In the genomic region with DNA sequence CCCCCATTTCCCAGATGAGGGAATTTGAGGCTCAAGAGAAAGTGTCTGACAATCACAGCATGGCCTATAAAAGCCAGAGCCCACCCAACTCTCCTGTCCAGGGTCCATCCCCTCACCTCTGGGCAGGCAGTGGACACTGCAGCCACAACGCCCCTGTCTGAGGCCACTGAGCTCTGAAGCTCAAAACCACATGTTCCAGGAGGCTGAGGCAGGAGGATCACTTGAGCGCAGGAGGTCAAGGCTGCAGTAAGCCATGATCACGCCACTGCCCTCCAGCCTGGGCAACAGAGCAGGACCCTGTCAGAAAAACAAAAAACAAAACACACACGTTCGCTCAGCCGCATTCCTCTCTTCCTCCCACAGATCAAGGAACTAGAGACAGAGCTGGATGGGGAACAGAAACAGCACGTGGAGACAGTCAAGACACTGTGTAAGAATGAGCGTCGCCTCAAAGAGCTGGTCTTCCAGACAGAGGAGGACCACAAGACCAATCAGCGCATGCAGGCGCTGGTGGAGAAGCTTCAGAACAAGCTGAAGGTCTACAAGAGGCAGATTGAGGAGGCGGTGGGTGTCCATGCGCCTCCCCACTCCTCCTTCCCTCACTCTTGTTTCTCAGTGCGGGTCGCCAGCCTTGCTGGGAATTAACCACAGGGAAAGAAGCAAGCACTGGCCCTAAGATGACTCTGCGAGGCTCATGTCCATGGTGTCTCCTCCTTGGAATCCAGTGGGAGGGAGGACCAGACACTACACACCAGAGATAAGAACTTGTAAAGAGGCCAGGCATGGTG, we compare ENCODE assay signal across 19 cellular contexts. TPM values are rescaled to one million over a fixed set of nuclear protein-coding genes. Genes with fewer than 3 reads are reported as not detected.
DNase-seq lines count a peak whose midpoint lies in the region; ATAC-seq, FAIRE-seq and TF ChIP-seq lines count a peak whose summit lies in the region.
"Had no signal": no experiment of that assay in that cellular context is flagged by ENCODE, and none has a peak within 500 bp of the region (broad histone marks: within the 10 kb centered on the region; RNA-seq: fewer than 3 reads in every experiment).

No MANE protein-coding gene starts in this region.

- no peak overlapping the region for H3K4me3 ChIP-seq in K562
- H3K4me3 ChIP-seq in neuronal stem cell (ENCODE audit: low read length in 2 of 2): no peak overlapping the region
- H3K4me3 ChIP-seq: A549, HAP-1 had no signal

- no peak overlapping the region for H3K14ac ChIP-seq in neuronal stem cell (ENCODE audit: low read length)

- TF ChIP-seq POLR2A in K562 (conservative IDR thresholded peaks at IDR 0.05): no peak

- no peak overlapping the region for H4K91ac ChIP-seq in neuronal stem cell (ENCODE audit: low read depth, low read length, poor library complexity)

- H3K9me1 ChIP-seq in K562 (ENCODE audit: control insufficient read depth, insufficient read depth, low read length): no peaks in the 10 kb centered on the region

- no peak overlapping the region for H2BK12ac ChIP-seq in neuronal stem cell (ENCODE audit: low read length)

- H3K4me2 ChIP-seq in K562 (ENCODE audit: insufficient read depth, low read length) (no peak overlapping the region), neuronal stem cell (ENCODE audit: insufficient read depth, low read length, poor library complexity, severe bottlenecking) (no peak overlapping the region)
- H3K4me2 ChIP-seq: A549 had no signal

- no peak overlapping the region for H3K4me3 Mint-ChIP-seq in natural killer cell treated with Interleukin-12 subunit alpha and Interleukin-12 subunit beta and Interleukin-15 and Interleukin-18, amount 100 ng/mL, for 72 hours
- no peak overlapping the region for H3K4me3 Mint-ChIP-seq in natural killer cell
- H3K4me3 Mint-ChIP-seq: CD14-positive monocyte, T-cell had no signal

- WGBS in K562 (ENCODE audit: insufficient coverage, low coverage, missing lambda C conversion rate): 3% methylated on average over 16 of the region's 16 CpGs
- WGBS in neuronal stem cell (ENCODE audit: extremely low coverage in 2 of 2, insufficient read length in 2 of 2, insufficient replicate concordance in 1 of 2), 2 donors: no CpG with 5 or more reads among the region's 16 CpGs

- no TSS peak for BruUV-seq in K562 (replicated peaks; lab: Mats Ljungman, UMichigan)

- H3K79me2 ChIP-seq in K562 (ENCODE audit: control insufficient read depth, insufficient read depth, low read length): no peaks in the 10 kb centered on the region

- H3K27me3 ChIP-seq in K562 (ENCODE audit: control insufficient read depth in 2 of 2, insufficient read depth in 2 of 2, low read length in 2 of 2): peaks cover 31 to 58% of the 10 kb centered on the region in 2 experiments; a peak in 4 of 5 replicates
- H3K27me3 ChIP-seq in neuronal stem cell (ENCODE audit: control insufficient read depth in 3 of 3, insufficient read depth in 3 of 3, low read depth in 1 of 3, low read length in 3 of 3): no peaks in the 10 kb centered on the region

- in situ Hi-C loops in K562 (cut with MboI): no loop called here

- H3K18ac ChIP-seq in neuronal stem cell (ENCODE audit: low read length): no peak overlapping the region

- H2BK15ac ChIP-seq in neuronal stem cell (ENCODE audit: low read length): no peak overlapping the region

- no peaks in the 10 kb centered on the region for H3K36me3 ChIP-seq in K562 (ENCODE audit: control insufficient read depth, insufficient read depth, low read length)
- no peaks in the 10 kb centered on the region for H3K36me3 ChIP-seq in neuronal stem cell (replicated peaks in 1 of 2; ENCODE audit: control insufficient read depth in 2 of 2, insufficient read depth in 2 of 2, low read length in 2 of 2)
- H3K36me3 ChIP-seq: HAP-1 had no signal

- TF ChIP-seq CTCF in natural killer cell (IDR thresholded peaks at IDR 0.05): no peak
- TF ChIP-seq CTCF in K562 (IDR thresholded peaks at IDR 0.05 in 2 of 3, conservative IDR thresholded peaks at IDR 0.05 in 1 of 3; ENCODE audit: insufficient read depth in 2 of 3, low read depth in 1 of 3, low read length in 3 of 3): no peak
- TF ChIP-seq CTCF in D721Med (IDR thresholded peaks at IDR 0.05; ENCODE audit: insufficient read depth, missing control alignments): no peak

- no peaks in the 10 kb centered on the region for H3K4me1 Mint-ChIP-seq in natural killer cell treated with Interleukin-12 subunit alpha and Interleukin-12 subunit beta and Interleukin-15 and Interleukin-18, amount 100 ng/mL, for 72 hours (ENCODE audit: low read depth in 2 of 2)
- no peaks in the 10 kb centered on the region for H3K4me1 Mint-ChIP-seq in natural killer cell
- H3K4me1 Mint-ChIP-seq: T-cell had no signal

- no peak overlapping the region for H3K27ac Mint-ChIP-seq in natural killer cell treated with Interleukin-12 subunit alpha and Interleukin-12 subunit beta and Interleukin-15 and Interleukin-18, amount 100 ng/mL, for 72 hours
- H3K27ac Mint-ChIP-seq in natural killer cell: no peak overlapping the region
- H3K27ac Mint-ChIP-seq: T-cell had no signal

- peaks cover 0 to 9% of the 10 kb centered on the region in 2 experiments; a peak in 1 of 5 replicates for H3K4me1 ChIP-seq in K562 (replicated peaks in 1 of 2; ENCODE audit: control insufficient read depth in 2 of 2, insufficient read depth in 2 of 2, low read length in 2 of 2)
- no peaks in the 10 kb centered on the region for H3K4me1 ChIP-seq in neuronal stem cell (ENCODE audit: control insufficient read depth in 2 of 2, insufficient read depth in 1 of 2, low read depth in 1 of 2, low read length in 2 of 2)
- H3K4me1 ChIP-seq: A549, Caco-2, HAP-1 had no signal

- H4K8ac ChIP-seq in neuronal stem cell (ENCODE audit: low read depth, low read length): no peak overlapping the region

- H3K27ac ChIP-seq in K562 (ENCODE audit: extremely low read depth, low read depth, low read length) (no peak overlapping the region), neuronal stem cell (replicated peaks; ENCODE audit: low read length) (no peak overlapping the region)
- H3K27ac ChIP-seq: A549, RWPE1 had no signal

- H3K79me1 ChIP-seq in neuronal stem cell (ENCODE audit: low read depth, low read length): no peaks in the 10 kb centered on the region

- no peak overlapping the region for H2BK5ac ChIP-seq in neuronal stem cell (ENCODE audit: low read length)

- no peak for TF ChIP-seq RAD21 in K562 (CRISPR knock-in tag; conservative IDR thresholded peaks at IDR 0.05 in 1 of 2, IDR thresholded peaks at IDR 0.05 in 1 of 2)

- H3K9me3 Mint-ChIP-seq in natural killer cell treated with Interleukin-12 subunit alpha and Interleukin-12 subunit beta and Interleukin-15 and Interleukin-18, amount 100 ng/mL, for 72 hours: no peaks in the 10 kb centered on the region
- no peaks in the 10 kb centered on the region for H3K9me3 Mint-ChIP-seq in natural killer cell

- no peak overlapping the region for H2AK5ac ChIP-seq in neuronal stem cell (ENCODE audit: low read depth, low read length)

- peak; percentile 35 for DNase-seq in natural killer cell treated with Interleukin-12 subunit alpha and Interleukin-12 subunit beta and Interleukin-15 and Interleukin-18, amount 100 ng/mL, for 72 hours (ENCODE audit: low spot score)
- DNase-seq in natural killer cell: no peak
- DNase-seq in K562 (ENCODE audit: extremely low read depth in 1 of 4, low spot score in 3 of 4): no peak
- no peak for DNase-seq in neuronal stem cell (ENCODE audit: low spot score)
- no peak for DNase-seq in D721Med (ENCODE audit: insufficient read length, low spot score)
- DNase-seq in SKM-1 (lab: John Stamatoyannopoulos, UW; ENCODE audit: unreplicated experiment): no peak
- no peak for DNase-seq in EL
- DNase-seq: Caco-2, NCI-H1092, NCI-H1694, NCI-H226, NCI-H526, PC-3, T-cell had no signal

- H3K36me3 Mint-ChIP-seq in natural killer cell treated with Interleukin-12 subunit alpha and Interleukin-12 subunit beta and Interleukin-15 and Interleukin-18, amount 100 ng/mL, for 72 hours: no peaks in the 10 kb centered on the region
- no peaks in the 10 kb centered on the region for H3K36me3 Mint-ChIP-seq in natural killer cell
- H3K36me3 Mint-ChIP-seq: CD14-positive monocyte, T-cell had no signal

- POLR2A ChIA-PET in K562 (lab: Yijun Ruan, JAX): interaction anchor here (0.5 to 1.1 kb wide), 5 partner anchors 10 to 23 kb away, joined by 3 to 5 read pairs (median 3); no protein-coding TSS in a partner anchor

- peaks cover 5% of the 10 kb centered on the region; the same call in 1 of the 2 replicates for H4K20me1 ChIP-seq in K562 (replicated peaks; ENCODE audit: control insufficient read depth, insufficient read depth, low read length)

- H3K9me3 ChIP-seq in K562 (replicated peaks; ENCODE audit: control insufficient read depth, insufficient read depth, low read depth, low read length) (no peaks in the 10 kb centered on the region; the same call in 1 of the 2 replicates), neuronal stem cell (replicated peaks in 1 of 2; ENCODE audit: control insufficient read depth in 2 of 2, insufficient read depth in 1 of 2, low read depth in 1 of 2, low read length in 2 of 2) (peaks cover 4 to 6% of the 10 kb centered on the region in 2 donors)
- H3K9me3 ChIP-seq: HAP-1 had no signal

- H3K27me3 Mint-ChIP-seq in natural killer cell treated with Interleukin-12 subunit alpha and Interleukin-12 subunit beta and Interleukin-15 and Interleukin-18, amount 100 ng/mL, for 72 hours: peaks cover 0 to 7% of the 10 kb centered on the region in 2 donors
- no peaks in the 10 kb centered on the region for H3K27me3 Mint-ChIP-seq in natural killer cell (ENCODE audit: low read depth in 2 of 2)

- peak overlapping the region; percentile 38 for H2AFZ ChIP-seq in K562 (ENCODE audit: low read depth, low read length)
- no peak overlapping the region for H2AFZ ChIP-seq in neuronal stem cell (ENCODE audit: low read length)

- no peak overlapping the region for H3K4ac ChIP-seq in neuronal stem cell (ENCODE audit: low read length)

- intact Hi-C loops in natural killer cell (cut with micrococcal nuclease) (no loop called here), K562 (cut with micrococcal nuclease) (no loop called here)

- TF ChIP-seq EP300 in K562 (IDR thresholded peaks at IDR 0.05; ENCODE audit: low read length): no peak

- no peak overlapping the region for H2BK120ac ChIP-seq in neuronal stem cell (ENCODE audit: low read depth, low read length)

- no peak for FAIRE-seq in K562 (lab: Jason Lieb, UNC)
- FAIRE-seq in D721Med (lab: Jason Lieb, UNC): no peak
- FAIRE-seq: A549 had no signal

- CTCF ChIA-PET in K562 (lab: Yijun Ruan, JAX; ENCODE audit: low intra/inter-chr PET ratio): no interaction called here

- H3K23ac ChIP-seq in neuronal stem cell (ENCODE audit: low read depth, low read length, poor library complexity): no peak overlapping the region

- ATAC-seq in natural killer cell treated with Interleukin-12 subunit alpha and Interleukin-12 subunit beta and Interleukin-15 and Interleukin-18, amount 100 ng/mL, for 72 hours: no peak
- no peak for ATAC-seq in natural killer cell
- ATAC-seq in K562: peak; percentile 28; the same call in 2 of the 3 replicates
- no peak for ATAC-seq in HG02588 (IDR thresholded peaks at IDR 0.05; ENCODE audit: unreplicated experiment)
- ATAC-seq: PC-3, T-cell had no signal

- H3K9ac ChIP-seq in K562 (ENCODE audit: insufficient read depth in 1 of 2, low read depth in 2 of 2, low read length in 2 of 2): no peak overlapping the region
- H3K9ac ChIP-seq in neuronal stem cell (ENCODE audit: low read depth, low read length, poor library complexity): peak overlapping the region; percentile 27

RNA-seq across cellular contexts. Expression of a gene that starts 20.0 kb away (rescaled TPM):
- total RNA-seq in natural killer cell treated with Interleukin-12 subunit alpha and Interleukin-12 subunit beta and Interleukin-15 and Interleukin-18, amount 100 ng/mL, for 72 hours: 10 to 100 TPM; 72.4 to 88.0 TPM
- 10 to 100 TPM; 38.1 to 48.1 (median 47.9) TPM for total RNA-seq in natural killer cell
- total RNA-seq in K562 (2011; cell fraction: chromatin; rRNA removed; ENCODE audit: low replicate concordance): 32.7 and 51.7 TPM in 2 replicates
- total RNA-seq in K562 (2011; cell fraction: nucleolus; rRNA removed): 40.7 and 42.2 TPM in 2 replicates
- 40.5 and 61.6 TPM in 2 replicates for total RNA-seq in K562 (2011; cell fraction: nucleoplasm; rRNA removed)
- total RNA-seq in K562 (2014; rRNA removed): 55.6 and 87.2 TPM in 2 replicates
- 75.4 and 83.0 TPM in 2 replicates for total RNA-seq in K562 (2014; rRNA removed; fragmentation: Illumina TruSeq; extraction: Trizol)
- 78.7 and 86.1 TPM in 2 replicates for total RNA-seq in K562 (2015; rRNA removed; fragmentation: Illumina TruSeq; extraction: Trizol)
- total RNA-seq in K562 (2021): 120 and 121 TPM in 2 replicates
- 39.5 and 41.9 TPM in 2 replicates for polyA plus RNA-seq in K562 (2011; rRNA removed)
- 61.5 and 87.8 TPM in 2 replicates for polyA plus RNA-seq in K562 (2011; cell fraction: cytosol; rRNA removed)
- 44.9 and 61.3 TPM in 2 replicates for polyA plus RNA-seq in K562 (2011; cell fraction: nucleus; rRNA removed)
- polyA plus RNA-seq in K562 (2012): 108 and 132 TPM in 2 replicates
- 96.4 and 107 TPM in 2 replicates for polyA plus RNA-seq in K562 (2014; fragmentation: Illumina TruSeq; extraction: Trizol)
- 100 to 1,000 TPM; 130 to 151 TPM for polyA plus RNA-seq in K562 (2014; fragmentation: Nextera tagmentation; extraction: Ambion mirVana)
- 74.6 and 75.7 TPM in 2 replicates for polyA plus RNA-seq in K562 (2014; rRNA removed)
- polyA minus RNA-seq in K562 (2011; rRNA and poly(A)+ RNA removed): 42.0 and 57.7 TPM in 2 replicates
- polyA minus RNA-seq in K562 (2011; cell fraction: cytosol; rRNA and poly(A)+ RNA removed): 31.2 and 36.7 TPM in 2 replicates
- 20.7 and 21.9 TPM in 2 replicates for polyA minus RNA-seq in K562 (2011; cell fraction: nucleus; rRNA and poly(A)+ RNA removed)
- 238 TPM for polyA plus RNA-seq in neuronal stem cell (2013, experiment 1 of 2)
- polyA plus RNA-seq in neuronal stem cell (2013, experiment 2 of 2): 242 TPM

RNA-seq across cellular contexts. Expression of a gene that starts 33.0 kb away (rescaled TPM):
- not detected for total RNA-seq in natural killer cell treated with Interleukin-12 subunit alpha and Interleukin-12 subunit beta and Interleukin-15 and Interleukin-18, amount 100 ng/mL, for 72 hours
- total RNA-seq in natural killer cell (not detected), K562 (2014; rRNA removed) (not detected in 2 replicates), K562 (2014; rRNA removed; fragmentation: Illumina TruSeq; extraction: Trizol) (not detected in 2 replicates), K562 (2015; rRNA removed; fragmentation: Illumina TruSeq; extraction: Trizol) (not detected in 2 replicates), K562 (2021) (not detected in 2 replicates)
- not detected in 2 replicates for total RNA-seq in K562 (2011; cell fraction: chromatin; rRNA removed; ENCODE audit: low replicate concordance)
- not detected in 2 replicates for total RNA-seq in K562 (2011; cell fraction: nucleolus; rRNA removed)
- not detected in 2 replicates for total RNA-seq in K562 (2011; cell fraction: nucleoplasm; rRNA removed)
- polyA plus RNA-seq in K562 (2011; rRNA removed) (not detected in 2 replicates), K562 (2014; fragmentation: Illumina TruSeq; extraction: Trizol) (not detected in 2 replicates), K562 (2014; fragmentation: Nextera tagmentation; extraction: Ambion mirVana) (not detected), K562 (2014; rRNA removed) (0.09 and 0.23 TPM in 2 replicates)
- polyA plus RNA-seq in K562 (2011; cell fraction: cytosol; rRNA removed): 0.01 TPM in 1 of 2 replicates, not detected in the other
- 0.27 TPM in 1 of 2 replicates, not detected in the other for polyA plus RNA-seq in K562 (2011; cell fraction: nucleus; rRNA removed)
- 0.12 TPM in 1 of 2 replicates, not detected in the other for polyA plus RNA-seq in K562 (2012)
- polyA minus RNA-seq in K562 (2011; rRNA and poly(A)+ RNA removed): not detected in 2 replicates
- not detected in 2 replicates for polyA minus RNA-seq in K562 (2011; cell fraction: cytosol; rRNA and poly(A)+ RNA removed)
- polyA minus RNA-seq in K562 (2011; cell fraction: nucleus; rRNA and poly(A)+ RNA removed): not detected in 2 replicates
- polyA plus RNA-seq in neuronal stem cell (2013, experiment 1 of 2): not detected
- polyA plus RNA-seq in neuronal stem cell (2013, experiment 2 of 2): not detected
- total RNA-seq: Caco-2, T-cell had no signal
- polyA plus RNA-seq: CD14-positive monocyte had no signal
